Comparison of ENCODE assay signal across 23 cellular contexts in the genomic region with DNA sequence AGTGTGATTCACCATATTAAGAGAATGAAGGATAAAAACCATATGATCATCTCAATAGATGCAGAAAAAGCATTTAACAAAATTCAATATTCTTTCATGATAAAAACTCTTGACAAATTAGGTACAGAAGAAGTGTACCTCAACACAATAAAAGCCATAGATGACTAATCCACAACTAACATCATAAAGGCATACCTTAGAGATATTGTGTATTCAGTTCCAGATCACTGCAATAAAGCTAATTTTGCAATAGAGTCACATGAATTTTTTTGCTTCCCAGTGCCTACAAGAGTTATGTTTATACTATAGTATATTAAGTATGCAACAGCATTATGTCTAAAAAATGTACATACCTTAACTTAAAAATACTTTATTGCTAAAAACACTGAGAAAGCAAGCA. TPM values are rescaled to one million over a fixed set of nuclear protein-coding genes. Genes with fewer than 3 reads are reported as not detected.
DNase-seq lines count a peak whose midpoint lies in the region; ATAC-seq, FAIRE-seq and TF ChIP-seq lines count a peak whose summit lies in the region.
"Had no signal": no experiment of that assay in that cellular context is flagged by ENCODE, and none has a peak within 500 bp of the region (broad histone marks: within the 10 kb centered on the region; RNA-seq: fewer than 3 reads in every experiment).

No MANE protein-coding gene starts in this region.

- intact Hi-C loops in Caco-2 (cut with micrococcal nuclease; ENCODE audit: unreplicated experiment) (no loop called here), mucosa of descending colon (cut with DNase I, micrococcal nuclease) (no loop called here)

- TF ChIP-seq CTCF in Caco-2 (IDR thresholded peaks at IDR 0.05; ENCODE audit: insufficient read depth in 1 of 2, low read depth in 1 of 2, low read length in 1 of 2, severe bottlenecking in 1 of 2, unreplicated experiment in 1 of 2): no peak
- TF ChIP-seq CTCF in bronchial epithelial cell (IDR thresholded peaks at IDR 0.05; ENCODE audit: insufficient read depth, low read length, severe bottlenecking): no peak
- no peak for TF ChIP-seq CTCF in mucosa of descending colon (IDR thresholded peaks at IDR 0.05)

- POLR2A ChIA-PET in Caco-2 (lab: Charles Lee): no interaction called here

- ATAC-seq in mucosa of descending colon: peak; percentile 45
- no peak for ATAC-seq in HG02623 (IDR thresholded peaks at IDR 0.05; ENCODE audit: unreplicated experiment)
- ATAC-seq: A549; CD8-positive, alpha-beta T cell; GM12878 had no signal

- no peaks in the 10 kb centered on the region for H3K27me3 Mint-ChIP-seq in Caco-2 (ENCODE audit: insufficient read depth, unreplicated experiment)

- BruUV-seq in Caco-2 (replicated peaks; lab: Mats Ljungman, UMichigan): no TSS peak

- H3K4me3 ChIP-seq in Caco-2 (ENCODE audit: low read depth, low read length) (no peak overlapping the region), bronchial epithelial cell (ENCODE audit: low read depth, low read length) (no peak overlapping the region), mucosa of descending colon (no peak overlapping the region)
- H3K4me3 ChIP-seq: A549; BLaER1 treated with 17β-estradiol and CSF1 and Interleukin-3, amounts not matched to agents 10 nM and 100 nM; GM12878 had no signal

- no peak for DNase-seq in Caco-2
- peak; percentile 39 for DNase-seq in DMS53 treated with DMSO at 0.1 percent for 48 hours (lab: John Stamatoyannopoulos, UW; ENCODE audit: unreplicated experiment)
- peak; percentile 27 for DNase-seq in bronchial epithelial cell (ENCODE audit: low read depth)
- DNase-seq in mucosa of descending colon: no peak
- DNase-seq in NCI-H226: no peak
- no peak for DNase-seq in NCI-H2081 treated with DMSO at 0.1 percent for 48 hours (lab: John Stamatoyannopoulos, UW)
- DNase-seq: AML-193; CD4-positive, alpha-beta T cell; CD8-positive, alpha-beta T cell; DMS 273 treated with DMSO at 0.1 percent for 48 hours; DMS153; DMS79; DND-41; EL; GDM1 had no signal

- H3K9me3 ChIP-seq in Caco-2 (peaks cover 24% of the 10 kb centered on the region), mucosa of descending colon (no peaks in the 10 kb centered on the region)
- H3K9me3 ChIP-seq: A549 had no signal

- H3K27me3 ChIP-seq in Caco-2 (replicated peaks; ENCODE audit: control insufficient read depth, insufficient read depth, low read length) (no peaks in the 10 kb centered on the region), bronchial epithelial cell (ENCODE audit: control insufficient read depth, insufficient read depth, low read length) (no peaks in the 10 kb centered on the region)
- H3K27me3 ChIP-seq: BLaER1 treated with 17β-estradiol and CSF1 and Interleukin-3, amounts not matched to agents 10 nM and 100 nM had no signal

- CTCF ChIA-PET in Caco-2 (lab: Charles Lee): no interaction called here

- H3K4me1 Mint-ChIP-seq in Caco-2 (ENCODE audit: low read depth, unreplicated experiment): peaks cover 38% of the 10 kb centered on the region

- peaks cover 55% of the 10 kb centered on the region for H3K36me3 Mint-ChIP-seq in Caco-2 (ENCODE audit: insufficient read depth, unreplicated experiment)
- H3K36me3 Mint-ChIP-seq: CD8-positive, alpha-beta T cell had no signal

- peaks cover 30% of the 10 kb centered on the region for H3K9me3 Mint-ChIP-seq in Caco-2 (ENCODE audit: unreplicated experiment)

- H3K4me3 Mint-ChIP-seq in Caco-2 (ENCODE audit: unreplicated experiment): peak overlapping the region; percentile 44
- H3K4me3 Mint-ChIP-seq: B cell; CD4-positive, alpha-beta T cell; CD8-positive, alpha-beta T cell had no signal

- no peak for FAIRE-seq in bronchial epithelial cell (lab: Jason Lieb, UNC)
- FAIRE-seq: A549, GM12878, GM12892, GM18507 had no signal

- H3K36me3 ChIP-seq in Caco-2 (ENCODE audit: control insufficient read depth, insufficient read depth, low read length) (no peaks in the 10 kb centered on the region), bronchial epithelial cell (ENCODE audit: control insufficient read depth, insufficient read depth, low read length) (no peaks in the 10 kb centered on the region), mucosa of descending colon (ENCODE audit: low read depth) (no peaks in the 10 kb centered on the region)
- H3K36me3 ChIP-seq: BLaER1 treated with 17β-estradiol and CSF1 and Interleukin-3, amounts not matched to agents 10 nM and 100 nM had no signal

- peak overlapping the region; percentile 84 for H3K27ac Mint-ChIP-seq in Caco-2 (ENCODE audit: unreplicated experiment)
- H3K27ac Mint-ChIP-seq: B cell; CD4-positive, alpha-beta T cell; CD8-positive, alpha-beta T cell had no signal

- peaks cover 56% of the 10 kb centered on the region for H3K4me1 ChIP-seq in Caco-2
- H3K4me1 ChIP-seq in mucosa of descending colon (ENCODE audit: low read depth): no peaks in the 10 kb centered on the region
- H3K4me1 ChIP-seq: A549; BLaER1 treated with 17β-estradiol and CSF1 and Interleukin-3, amounts not matched to agents 10 nM and 100 nM had no signal

RNA-seq across cellular contexts. Expression of gene RNF32, which starts 18.9 kb away (rescaled TPM):
- total RNA-seq in Caco-2 (2022): 24.1 and 26.0 TPM in 2 replicates
- 1.3 and 1.8 TPM in 2 replicates for total RNA-seq in bronchial epithelial cell
- total RNA-seq in mucosa of descending colon: 1 to 10 TPM; 2.0 to 3.7 (median 3.5) TPM
- total RNA-seq: A172 had no signal

Comparison
In these comparisons a context has a peak if more than half of its experiments do, and no peak if none do; other contexts are left out.
1. DNase-seq: peak in DMS53 treated with DMSO at 0.1 percent for 48 hours (single experiment) and bronchial epithelial cell (single experiment); none in Caco-2 (0 of 2), mucosa of descending colon (0 of 3), NCI-H226 (single experiment) and NCI-H2081 treated with DMSO at 0.1 percent for 48 hours (single experiment).